ENCODE assay signal across 15 cellular contexts in genomic region chr2:234375481-234375880, GRCh38.
"Had no signal": no experiment of that assay in that cellular context is flagged by ENCODE, and none has a peak within 500 bp of the region (broad histone marks: within the 10 kb centered on the region; RNA-seq: fewer than 3 reads in every experiment).

No MANE protein-coding gene starts in this region.

- ATAC-seq: gastroesophageal sphincter, natural killer cell had no signal

- H3K4me3 ChIP-seq: gastroesophageal sphincter, right atrium auricular region had no signal

- H3K4me1 ChIP-seq: right atrium auricular region had no signal

- H3K36me3 Mint-ChIP-seq: natural killer cell had no signal

- H3K9me3 Mint-ChIP-seq: natural killer cell; T-helper 2 cell treated with Interferon-gamma antibody and Interleukin-4, amounts not matched to agents 5 μg/mL and 100 μg/mL, for 36 hours had no signal

- H3K27ac Mint-ChIP-seq: activated naive CD8-positive, alpha-beta T cell treated with anti-CD3 and anti-CD28 coated beads for 36 hours; T-helper 2 cell treated with Interferon-gamma antibody and Interleukin-4, amounts not matched to agents 5 μg/mL and 100 μg/mL, for 36 hours had no signal

- H3K9me3 ChIP-seq: gastroesophageal sphincter, right atrium auricular region had no signal

- H3K36me3 ChIP-seq: gastroesophageal sphincter, right atrium auricular region had no signal

- H3K4me3 Mint-ChIP-seq: activated CD4-positive, alpha-beta T cell treated with anti-CD3 and anti-CD28 coated beads, Interleukin-2, amount 10 ng/mL, durations not matched to agents 7 days and 5 days; activated naive CD8-positive, alpha-beta T cell treated with anti-CD3 and anti-CD28 coated beads for 36 hours; natural killer cell; T-helper 2 cell treated with Interferon-gamma antibody and Interleukin-4, amounts not matched to agents 5 μg/mL and 100 μg/mL, for 36 hours had no signal

- H3K27me3 ChIP-seq: right atrium auricular region had no signal

- H3K27me3 Mint-ChIP-seq: activated CD4-positive, alpha-beta T cell treated with anti-CD3 and anti-CD28 coated beads, Interleukin-2, amount 10 ng/mL, durations not matched to agents 7 days and 5 days; activated naive CD8-positive, alpha-beta T cell treated with anti-CD3 and anti-CD28 coated beads for 36 hours; progenitor cell of endocrine pancreas had no signal

- H3K27ac ChIP-seq: gastroesophageal sphincter, right atrium auricular region had no signal

- DNase-seq: activated CD4-positive, alpha-beta T cell treated with anti-CD3 and anti-CD28 coated beads, Interleukin-2, amount 10 ng/mL, durations not matched to agents 7 days and 5 days; activated CD4-positive, CD25-positive, alpha-beta regulatory T cell; activated naive CD8-positive, alpha-beta T cell treated with anti-CD3 and anti-CD28 coated beads for 36 hours; activated T-cell treated with anti-CD3 and anti-CD28 coated beads for 4 hours; aorta; natural killer cell; nucleus accumbens; stimulated activated CD4-positive, alpha-beta T cell treated with anti-CD3 and anti-CD28 coated beads, Interleukin-15, amount 100 ng/mL, for 24 hours; stimulated activated CD4-positive, alpha-beta T cell treated with anti-CD3 and anti-CD28 coated beads, Interleukin-4, amount 100 ng/mL, for 1 hour; stimulated activated naive CD4-positive, alpha-beta T cell; trophoblast cell had no signal
